Comparison of ENCODE assay signal across 1 cellular context in the genomic region with DNA sequence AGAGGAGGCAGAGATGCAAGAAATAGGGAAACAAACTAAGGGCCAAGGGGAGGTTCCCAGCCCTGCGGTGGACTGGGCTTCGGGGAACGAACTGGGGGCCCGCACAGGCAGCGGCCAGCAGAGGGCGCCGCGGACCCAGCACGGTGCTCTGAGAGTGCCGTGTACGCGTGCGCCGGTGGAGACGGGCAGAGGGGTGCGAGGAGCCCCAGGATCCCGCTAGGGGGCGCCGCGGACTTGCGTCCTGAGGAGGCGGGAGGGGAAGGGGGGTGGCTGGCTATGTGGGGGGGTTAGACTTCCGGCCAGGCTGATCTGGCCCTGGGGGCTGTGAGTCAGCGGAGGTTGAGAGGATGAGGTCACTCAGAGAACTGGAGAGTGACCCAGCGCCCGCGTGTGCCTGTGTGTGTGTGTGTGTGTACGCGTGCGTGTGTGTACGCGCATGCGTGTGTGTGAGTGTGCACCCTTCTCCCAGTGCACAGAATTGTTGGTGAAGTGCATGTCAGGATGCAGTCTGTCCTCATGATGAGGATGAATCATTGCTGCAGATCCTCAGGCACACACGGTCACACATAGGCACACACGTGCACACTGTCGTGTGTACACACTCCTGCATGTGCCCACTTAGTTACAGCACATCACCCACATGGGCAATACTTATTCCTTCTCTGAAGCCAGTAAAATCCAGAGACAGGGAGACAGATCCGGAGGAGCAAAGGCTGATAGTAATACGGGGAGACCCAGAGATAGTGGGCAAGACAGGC.
TF ChIP-seq lines count a peak whose summit lies in the region.

No MANE protein-coding gene starts in this region.

TF ChIP-seq in IMR-90, 13 proteins besides CTCF, POLR2A, EP300 and RAD21:
- peak; percentile 97 for TF ChIP-seq SMC3 (IDR thresholded peaks at IDR 0.05; ENCODE audit: low read depth, low read length)
- TF ChIP-seq, protein P1, sequence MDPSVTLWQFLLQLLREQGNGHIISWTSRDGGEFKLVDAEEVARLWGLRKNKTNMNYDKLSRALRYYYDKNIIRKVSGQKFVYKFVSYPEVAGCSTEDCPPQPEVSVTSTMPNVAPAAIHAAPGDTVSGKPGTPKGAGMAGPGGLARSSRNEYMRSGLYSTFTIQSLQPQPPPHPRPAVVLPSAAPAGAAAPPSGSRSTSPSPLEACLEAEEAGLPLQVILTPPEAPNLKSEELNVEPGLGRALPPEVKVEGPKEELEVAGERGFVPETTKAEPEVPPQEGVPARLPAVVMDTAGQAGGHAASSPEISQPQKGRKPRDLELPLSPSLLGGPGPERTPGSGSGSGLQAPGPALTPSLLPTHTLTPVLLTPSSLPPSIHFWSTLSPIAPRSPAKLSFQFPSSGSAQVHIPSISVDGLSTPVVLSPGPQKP (IDR thresholded peaks at IDR 0.05; ENCODE audit: borderline replicate concordance, low read depth, low read length), result no peak
- TF ChIP-seq MXI1 (IDR thresholded peaks at IDR 0.05; ENCODE audit: borderline replicate concordance, low read depth, low read length), result no peak; the same call in 1 of the 2 replicates
- TF ChIP-seq CHD1 (IDR thresholded peaks at IDR 0.05; ENCODE audit: low read depth, low read length), result no peak
- TF ChIP-seq RCOR1 (IDR thresholded peaks at IDR 0.05; ENCODE audit: insufficient replicate concordance, low read length), result peak; percentile 48
- TF ChIP-seq MAZ (IDR thresholded peaks at IDR 0.05; ENCODE audit: borderline replicate concordance, low read depth, low read length), result peak; percentile 96
- TF ChIP-seq MAFK (IDR thresholded peaks at IDR 0.05; ENCODE audit: low read depth, low read length), result no peak
- peak; percentile 88 for TF ChIP-seq BHLHE40 (IDR thresholded peaks at IDR 0.05; ENCODE audit: low read depth, low read length)
- peak; percentile 45; the same call in 1 of the 2 replicates for TF ChIP-seq NFE2L2 (IDR thresholded peaks at IDR 0.05; ENCODE audit: low read depth, low read length)
- TF ChIP-seq, protein P2, sequence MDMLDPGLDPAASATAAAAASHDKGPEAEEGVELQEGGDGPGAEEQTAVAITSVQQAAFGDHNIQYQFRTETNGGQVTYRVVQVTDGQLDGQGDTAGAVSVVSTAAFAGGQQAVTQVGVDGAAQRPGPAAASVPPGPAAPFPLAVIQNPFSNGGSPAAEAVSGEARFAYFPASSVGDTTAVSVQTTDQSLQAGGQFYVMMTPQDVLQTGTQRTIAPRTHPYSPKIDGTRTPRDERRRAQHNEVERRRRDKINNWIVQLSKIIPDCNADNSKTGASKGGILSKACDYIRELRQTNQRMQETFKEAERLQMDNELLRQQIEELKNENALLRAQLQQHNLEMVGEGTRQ (IDR thresholded peaks at IDR 0.05; ENCODE audit: low read depth, low read length), result no peak
- no peak for TF ChIP-seq CEBPB (IDR thresholded peaks at IDR 0.05; ENCODE audit: low read depth, low read length)
- peak; percentile 87 for TF ChIP-seq FOS (IDR thresholded peaks at IDR 0.05; ENCODE audit: low read depth, low read length)
TF ChIP-seq in IMR-90: peak in this region for 6.
